In genomic region chr2:149261672-149262071, GRCh38 we compare ENCODE assay signal across 16 cellular contexts.
DNase-seq lines count a peak whose midpoint lies in the region; ATAC-seq and TF ChIP-seq lines count a peak whose summit lies in the region.
"Had no signal": no experiment of that assay in that cellular context is flagged by ENCODE, and none has a peak within 500 bp of the region (broad histone marks: within the 10 kb centered on the region; RNA-seq: fewer than 3 reads in every experiment).

No MANE protein-coding gene starts in this region.

- H3K9me3 Mint-ChIP-seq in GM23338 = no peaks in the 10 kb centered on the region
- H3K9me3 Mint-ChIP-seq in CD4-positive, alpha-beta T cell = no peaks in the 10 kb centered on the region

- ATAC-seq in GM23338 = peak; percentile 48; the same call in 2 of the 3 replicates
- no peak for ATAC-seq in CD4-positive, alpha-beta T cell (ENCODE audit: poor library complexity)
- ATAC-seq: HepG2 had no signal

- peaks cover 12% of the 10 kb centered on the region for H3K4me1 Mint-ChIP-seq in GM23338
- H3K4me1 Mint-ChIP-seq in CD4-positive, alpha-beta T cell (ENCODE audit: low read depth) = no peaks in the 10 kb centered on the region

- no peak overlapping the region; the same call in 1 of the 2 replicates for H3K27ac Mint-ChIP-seq in GM23338
- no peak overlapping the region for H3K27ac Mint-ChIP-seq in CD4-positive, alpha-beta T cell

- H3K27ac ChIP-seq in GM23338 (ENCODE audit: low read depth) = no peak overlapping the region
- no peak overlapping the region for H3K27ac ChIP-seq in CD4-positive, alpha-beta T cell (ENCODE audit: low read depth, low read length)
- H3K27ac ChIP-seq: BLaER1, GM23248 had no signal

- H3K36me3 ChIP-seq in GM23338 (ENCODE audit: insufficient read depth) = no peaks in the 10 kb centered on the region
- H3K36me3 ChIP-seq: BLaER1 had no signal

- H3K27me3 ChIP-seq in GM23338 (ENCODE audit: insufficient read depth) = no peaks in the 10 kb centered on the region
- no peaks in the 10 kb centered on the region for H3K27me3 ChIP-seq in CD4-positive, alpha-beta T cell (ENCODE audit: control insufficient read depth, insufficient read depth, low read length)
- H3K27me3 ChIP-seq: BLaER1 had no signal

- intact Hi-C loops in CD4-positive, alpha-beta T cell (cut with DNase I, micrococcal nuclease) = no loop called here

- no peak for DNase-seq in GM23338 (ENCODE audit: low spot score)
- peak; percentile 22 for DNase-seq in NCI-H69 (lab: John Stamatoyannopoulos, UW)
- DNase-seq in left kidney (ENCODE audit: low read depth, low spot score) = peak; percentile 55
- DNase-seq in NCI-H2171 treated with DMSO at 0.1 percent for 48 hours (lab: John Stamatoyannopoulos, UW) = no peak
- DNase-seq in activated CD8-positive, alpha-beta memory T cell treated with anti-CD3 and anti-CD28 coated beads, Interleukin-2, amount 50 U/mL, for 48 hours = no peak
- DNase-seq in CD4-positive, alpha-beta T cell = no peak
- DNase-seq in activated effector memory CD4-positive, alpha-beta T cell treated with anti-CD3 and anti-CD28 coated beads, Interleukin-2, amount 50 U/mL, for 16 hours = no peak
- DNase-seq: EL, GM23248, MV-4-11, NCI-H1417 treated with DMSO at 0.1 percent for 48 hours, NCI-H2029 treated with DMSO at 0.1 percent for 48 hours, SK-N-SH, T-helper 1 cell had no signal

- no peak for TF ChIP-seq CTCF in GM23338 (conservative IDR thresholded peaks at IDR 0.05; ENCODE audit: low read depth in 2 of 2)
- TF ChIP-seq CTCF in CD4-positive, alpha-beta T cell (IDR thresholded peaks at IDR 0.05) = no peak

- H3K36me3 Mint-ChIP-seq in GM23338 (ENCODE audit: low read depth) = no peaks in the 10 kb centered on the region
- no peaks in the 10 kb centered on the region for H3K36me3 Mint-ChIP-seq in CD4-positive, alpha-beta T cell (ENCODE audit: low read depth)

- peaks cover 8% of the 10 kb centered on the region for H3K4me1 ChIP-seq in GM23338 (ENCODE audit: insufficient read depth)
- H3K4me1 ChIP-seq: BLaER1 had no signal

- no peaks in the 10 kb centered on the region for H3F3A ChIP-seq in GM23338 (replicated peaks; ENCODE audit: low read depth)

- H2AFZ ChIP-seq in GM23338 = peak overlapping the region; percentile 90
- H2AFZ ChIP-seq: GM23248 had no signal

- no peak overlapping the region for H3K4me3 ChIP-seq in GM23338
- H3K4me3 ChIP-seq: BLaER1, GM23248 had no signal

- 0 out of 2 replicates have a peak, but pooled peaks cover 2% of the 10 kb centered on the region for H3K9me2 ChIP-seq in GM23338 (ENCODE audit: insufficient read depth)
- H3K9me2 ChIP-seq: SK-N-SH had no signal

- CTCF ChIA-PET in CD4-positive, alpha-beta T cell (lab: Charles Lee) = no interaction called here

- no peak overlapping the region; the same call in 1 of the 2 replicates for H3K4me2 ChIP-seq in GM23338
- H3K4me2 ChIP-seq: BLaER1, SK-N-SH had no signal

- H3K9me3 ChIP-seq in CD4-positive, alpha-beta T cell (ENCODE audit: control insufficient read depth, low read length) = no peaks in the 10 kb centered on the region
- H3K9me3 ChIP-seq: BLaER1, SK-N-SH had no signal

- POLR2A ChIA-PET in CD4-positive, alpha-beta T cell (lab: Charles Lee) = no interaction called here

- H3K27me3 Mint-ChIP-seq in GM23338 (ENCODE audit: insufficient read depth, low read depth, poor library complexity) = no peaks in the 10 kb centered on the region
- H3K27me3 Mint-ChIP-seq in CD4-positive, alpha-beta T cell = peaks cover 45% of the 10 kb centered on the region

- H3K79me2 ChIP-seq in GM23338 (replicated peaks; ENCODE audit: insufficient read depth) = no peaks in the 10 kb centered on the region

- H4K20me1 ChIP-seq in GM23338 (replicated peaks; ENCODE audit: insufficient read depth) = no peaks in the 10 kb centered on the region
- H4K20me1 ChIP-seq: BLaER1 had no signal

- H3K4me3 Mint-ChIP-seq in GM23338 = no peak overlapping the region
- no peak overlapping the region for H3K4me3 Mint-ChIP-seq in CD4-positive, alpha-beta T cell

TF ChIP-seq in GM23338, 12 proteins besides CTCF, POLR2A, EP300 and RAD21:
- TF ChIP-seq EZH2 (IDR thresholded peaks at IDR 0.05; ENCODE audit: low read depth, unreplicated experiment) = no peak
- no peak for TF ChIP-seq NANOG (IDR thresholded peaks at IDR 0.05; ENCODE audit: borderline replicate concordance)
- no peak for TF ChIP-seq ZNF114 (CRISPR knock-in tag; IDR thresholded peaks at IDR 0.05)

Comparison
In these comparisons a context has a peak if more than half of its experiments do, and no peak if none do; other contexts are left out.
1. DNase-seq: peak in NCI-H69 (single experiment) and left kidney (single experiment); none in GM23338 (single experiment), NCI-H2171 treated with DMSO at 0.1 percent for 48 hours (single experiment), activated CD8-positive, alpha-beta memory T cell treated with anti-CD3 and anti-CD28 coated beads, Interleukin-2, amount 50 U/mL, for 48 hours (single experiment), CD4-positive, alpha-beta T cell (0 of 10) and activated effector memory CD4-positive, alpha-beta T cell treated with anti-CD3 and anti-CD28 coated beads, Interleukin-2, amount 50 U/mL, for 16 hours (single experiment).